ENCODE assay signal across 28 cellular contexts in the genomic region with DNA sequence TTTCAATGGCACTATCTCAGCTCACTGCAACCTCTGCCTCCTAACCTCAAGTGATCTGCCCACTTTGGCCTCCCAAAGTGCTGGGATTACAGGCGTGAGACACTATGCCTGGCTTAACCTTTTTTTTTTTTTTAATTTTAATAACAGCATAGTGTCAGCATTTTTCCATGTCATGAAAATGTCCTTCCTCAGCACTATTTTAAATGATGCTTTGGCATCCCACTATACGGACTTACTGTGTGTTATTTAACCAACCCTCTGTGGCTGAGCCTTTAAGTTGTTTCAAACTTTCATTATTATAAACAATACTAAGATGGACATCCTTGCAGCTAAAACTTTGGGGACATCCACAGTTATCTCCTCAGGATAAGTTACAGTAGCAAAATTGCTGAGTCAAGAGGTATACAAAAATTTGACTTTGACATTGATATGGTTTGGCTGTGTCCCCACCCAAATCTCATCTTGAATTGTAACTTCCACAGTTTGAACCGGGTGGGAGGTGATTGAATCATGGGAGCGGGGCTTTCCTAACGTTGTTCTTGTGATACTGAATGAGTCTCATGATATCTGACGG.
"Had no signal": no experiment of that assay in that cellular context is flagged by ENCODE, and none has a peak within 500 bp of the region (broad histone marks: within the 10 kb centered on the region; RNA-seq: fewer than 3 reads in every experiment).

No MANE protein-coding gene starts in this region.

- H3K36me3 Mint-ChIP-seq: mesothelial cell of epicardium, naive B cell had no signal

- ATAC-seq: effector memory CD8-positive, alpha-beta T cell; esophagus mucosa; gastrocnemius medialis; heart right ventricle; left cardiac atrium; left lung; left ventricle myocardium superior; lower lobe of right lung; mucosa of descending colon had no signal

- H3K4me3 Mint-ChIP-seq: dendritic cell treated with granulocyte-macrophage colony-stimulating factor and Interleukin-4, amounts not matched to agents 40 ng/mL and 50 ng/mL, for 4 days; effector memory CD8-positive, alpha-beta T cell; endodermal cell; mesothelial cell of epicardium; naive B cell had no signal

- H3K27me3 ChIP-seq: colonic mucosa, esophagus squamous epithelium, gastrocnemius medialis, heart right ventricle, left lung had no signal

- H3K27me3 Mint-ChIP-seq: effector memory CD8-positive, alpha-beta T cell; naive B cell had no signal

- H3K4me1 ChIP-seq: colonic mucosa, esophagus squamous epithelium, gastrocnemius medialis, heart right ventricle, left lung, lower lobe of right lung had no signal

- FAIRE-seq: endometrium, islet of Langerhans, keratinocyte had no signal

- H3K9me3 Mint-ChIP-seq: dendritic cell treated with granulocyte-macrophage colony-stimulating factor and Interleukin-4, amounts not matched to agents 40 ng/mL and 50 ng/mL, for 4 days; effector memory CD8-positive, alpha-beta T cell; endodermal cell; mesothelial cell of epicardium; naive B cell had no signal

- DNase-seq: colonic mucosa; cortex of kidney; effector CD8-positive, alpha-beta T cell; effector memory CD8-positive, alpha-beta T cell; endodermal cell; erythroblast; esophagus squamous epithelium; foreskin fibroblast; foreskin melanocyte; gastrocnemius medialis; glutamatergic neuron; head of caudate nucleus; heart right ventricle; hippocampal formation; left cardiac atrium; left lung; left ventricle myocardium superior; lower lobe of right lung; mesenchymal stem cell; mucosa of descending colon; naive B cell had no signal

- H3K36me3 ChIP-seq: colonic mucosa, esophagus squamous epithelium, gastrocnemius medialis, heart right ventricle, left lung, lower lobe of right lung had no signal

- H3K27ac ChIP-seq: colonic mucosa, epithelial cell of prostate, esophagus squamous epithelium, gastrocnemius medialis, heart right ventricle, left lung, lower lobe of right lung had no signal

- H3K27ac Mint-ChIP-seq: dendritic cell treated with granulocyte-macrophage colony-stimulating factor and Interleukin-4, amounts not matched to agents 40 ng/mL and 50 ng/mL, for 4 days; endodermal cell; mesothelial cell of epicardium had no signal

- H3K4me1 Mint-ChIP-seq: mesothelial cell of epicardium had no signal

- H3K4me3 ChIP-seq: colonic mucosa, esophagus squamous epithelium, gastrocnemius medialis, heart right ventricle, left lung, lower lobe of right lung, mucosa of descending colon had no signal

- H3K9me3 ChIP-seq: colonic mucosa, esophagus squamous epithelium, gastrocnemius medialis, heart right ventricle, left lung, lower lobe of right lung, mucosa of descending colon had no signal
